In genomic region chr13:51803422-51804294, GRCh38 we compare ENCODE assay signal across 1 cellular context.
TF ChIP-seq lines count a peak whose summit lies in the region.

A gene with protein sequence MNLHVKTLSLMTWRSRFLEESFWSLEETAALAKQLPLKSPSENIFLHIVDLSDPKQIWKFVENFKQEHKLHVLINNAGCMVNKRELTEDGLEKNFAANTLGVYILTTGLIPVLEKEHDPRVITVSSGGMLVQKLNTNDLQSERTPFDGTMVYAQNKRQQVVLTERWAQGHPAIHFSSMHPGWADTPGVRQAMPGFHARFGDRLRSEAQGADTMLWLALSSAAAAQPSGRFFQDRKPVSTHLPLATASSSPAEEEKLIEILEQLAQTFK (minus strand): TSS chr13:51804163. CDS start chr13:51799659, 4,504 bp downstream.

TF ChIP-seq in HepG2, 621 proteins besides CTCF, POLR2A, EP300 and RAD21 (continued from another document and continues in another):
- TF ChIP-seq CC2D1A (CRISPR knock-in tag; IDR thresholded peaks at IDR 0.05) (no peak), ZNF850 (CRISPR knock-in tag; conservative IDR thresholded peaks at IDR 0.05) (no peak), ZNF180 (CRISPR knock-in tag; IDR thresholded peaks at IDR 0.05; ENCODE audit: borderline replicate concordance, low read depth) (no peak), PHB2 (IDR thresholded peaks at IDR 0.05; ENCODE audit: partially characterized antibody) (no peak), ZNF550 (CRISPR knock-in tag; IDR thresholded peaks at IDR 0.05; ENCODE audit: borderline replicate concordance) (no peak), ZNF30 (CRISPR knock-in tag; IDR thresholded peaks at IDR 0.05) (no peak), ZBTB8A (CRISPR knock-in tag; IDR thresholded peaks at IDR 0.05; ENCODE audit: borderline replicate concordance, low read depth) (no peak), ZNF609 (CRISPR knock-in tag; IDR thresholded peaks at IDR 0.05; ENCODE audit: borderline replicate concordance) (no peak), YEATS2 (CRISPR knock-in tag; IDR thresholded peaks at IDR 0.05; ENCODE audit: borderline replicate concordance) (peak; percentile 39; the same call in 1 of the 2 replicates), PHF5A (CRISPR knock-in tag; IDR thresholded peaks at IDR 0.05; ENCODE audit: low read depth, unreplicated experiment) (no peak), MZF1 (CRISPR knock-in tag; IDR thresholded peaks at IDR 0.05; ENCODE audit: borderline replicate concordance) (no peak), GLI4 (CRISPR knock-in tag; IDR thresholded peaks at IDR 0.05; ENCODE audit: borderline replicate concordance) (no peak), SOX5 (CRISPR knock-in tag; IDR thresholded peaks at IDR 0.05; ENCODE audit: borderline replicate concordance) (peak; percentile 18; the same call in 1 of the 2 replicates), SMARCC2 (IDR thresholded peaks at IDR 0.05) (no peak), FOXK2 (IDR thresholded peaks at IDR 0.05) (no peak), TBL1XR1 (IDR thresholded peaks at IDR 0.05; ENCODE audit: borderline replicate concordance, low read length, partially characterized antibody) (no peak), ZNF432 (CRISPR knock-in tag; IDR thresholded peaks at IDR 0.05; ENCODE audit: borderline replicate concordance) (no peak), ZNF644 (CRISPR knock-in tag; IDR thresholded peaks at IDR 0.05; ENCODE audit: low read depth) (no peak), ATF7-NPFF (CRISPR knock-in tag; IDR thresholded peaks at IDR 0.05; ENCODE audit: low read depth) (peak; percentile 80), ZNF431 (CRISPR knock-in tag; IDR thresholded peaks at IDR 0.05; ENCODE audit: borderline replicate concordance, low read depth) (peak; percentile 70; the same call in 1 of the 2 replicates), FOXA1 (IDR thresholded peaks at IDR 0.05) (no peak), FOXA1 (CRISPR knock-in tag; IDR thresholded peaks at IDR 0.05) (no peak), JDP2 (CRISPR knock-in tag; IDR thresholded peaks at IDR 0.05; ENCODE audit: borderline replicate concordance) (no peak; the same call in 1 of the 2 replicates), CBX5 (CRISPR knock-in tag; IDR thresholded peaks at IDR 0.05; ENCODE audit: borderline replicate concordance) (no peak), YEATS4 (CRISPR knock-in tag; IDR thresholded peaks at IDR 0.05; ENCODE audit: borderline replicate concordance) (peak; percentile 97), ZZZ3 (CRISPR knock-in tag; IDR thresholded peaks at IDR 0.05; ENCODE audit: borderline replicate concordance) (no peak), ZNF441 (CRISPR knock-in tag; IDR thresholded peaks at IDR 0.05; ENCODE audit: borderline replicate concordance) (peak; percentile 37; the same call in 1 of the 2 replicates), ATAD3A (CRISPR knock-in tag; IDR thresholded peaks at IDR 0.05) (no peak), ZBTB34 (CRISPR knock-in tag; IDR thresholded peaks at IDR 0.05) (no peak), ZNF543 (CRISPR knock-in tag; IDR thresholded peaks at IDR 0.05) (no peak), ATRX (CRISPR knock-in tag; IDR thresholded peaks at IDR 0.05; ENCODE audit: borderline replicate concordance) (no peak), KDM1A (CRISPR knock-in tag; IDR thresholded peaks at IDR 0.05) (no peak)
- TF ChIP-seq, protein P1, sequence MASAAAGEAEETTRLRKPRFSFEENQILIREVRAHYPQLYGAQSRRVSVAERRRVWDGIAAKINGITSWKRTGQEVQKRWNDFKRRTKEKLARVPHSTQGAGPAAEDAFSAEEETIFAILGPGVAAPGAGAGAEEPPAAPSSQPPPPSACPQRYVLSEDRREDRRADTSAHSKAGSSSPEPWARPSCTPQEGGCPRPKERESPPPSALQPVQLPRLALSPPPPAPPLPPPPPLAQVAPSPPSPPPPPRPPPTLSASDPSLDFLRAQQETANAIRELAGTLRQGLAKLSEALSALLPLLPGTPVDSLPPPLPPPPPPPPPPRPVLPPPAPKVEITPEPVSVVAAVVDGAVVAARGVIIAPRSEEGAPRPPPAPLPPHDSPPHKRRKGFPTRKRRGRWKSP (CRISPR knock-in tag; IDR thresholded peaks at IDR 0.05): peak; percentile 68; the same call in 1 of the 2 replicates
- TF ChIP-seq, protein P2, sequence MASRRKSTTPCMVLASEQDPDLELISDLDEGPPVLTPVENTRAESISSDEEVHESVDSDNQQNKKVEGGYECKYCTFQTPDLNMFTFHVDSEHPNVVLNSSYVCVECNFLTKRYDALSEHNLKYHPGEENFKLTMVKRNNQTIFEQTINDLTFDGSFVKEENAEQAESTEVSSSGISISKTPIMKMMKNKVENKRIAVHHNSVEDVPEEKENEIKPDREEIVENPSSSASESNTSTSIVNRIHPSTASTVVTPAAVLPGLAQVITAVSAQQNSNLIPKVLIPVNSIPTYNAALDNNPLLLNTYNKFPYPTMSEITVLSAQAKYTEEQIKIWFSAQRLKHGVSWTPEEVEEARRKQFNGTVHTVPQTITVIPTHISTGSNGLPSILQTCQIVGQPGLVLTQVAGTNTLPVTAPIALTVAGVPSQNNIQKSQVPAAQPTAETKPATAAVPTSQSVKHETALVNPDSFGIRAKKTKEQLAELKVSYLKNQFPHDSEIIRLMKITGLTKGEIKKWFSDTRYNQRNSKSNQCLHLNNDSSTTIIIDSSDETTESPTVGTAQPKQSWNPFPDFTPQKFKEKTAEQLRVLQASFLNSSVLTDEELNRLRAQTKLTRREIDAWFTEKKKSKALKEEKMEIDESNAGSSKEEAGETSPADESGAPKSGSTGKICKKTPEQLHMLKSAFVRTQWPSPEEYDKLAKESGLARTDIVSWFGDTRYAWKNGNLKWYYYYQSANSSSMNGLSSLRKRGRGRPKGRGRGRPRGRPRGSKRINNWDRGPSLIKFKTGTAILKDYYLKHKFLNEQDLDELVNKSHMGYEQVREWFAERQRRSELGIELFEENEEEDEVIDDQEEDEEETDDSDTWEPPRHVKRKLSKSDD (CRISPR knock-in tag; IDR thresholded peaks at IDR 0.05; ENCODE audit: low read depth): peak; percentile 64; the same call in 1 of the 2 replicates
- TF ChIP-seq, protein P3, sequence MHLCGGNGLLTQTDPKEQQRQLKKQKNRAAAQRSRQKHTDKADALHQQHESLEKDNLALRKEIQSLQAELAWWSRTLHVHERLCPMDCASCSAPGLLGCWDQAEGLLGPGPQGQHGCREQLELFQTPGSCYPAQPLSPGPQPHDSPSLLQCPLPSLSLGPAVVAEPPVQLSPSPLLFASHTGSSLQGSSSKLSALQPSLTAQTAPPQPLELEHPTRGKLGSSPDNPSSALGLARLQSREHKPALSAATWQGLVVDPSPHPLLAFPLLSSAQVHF (CRISPR knock-in tag; IDR thresholded peaks at IDR 0.05): 0 out of 2 replicates have a peak, but pooled peaks have one; percentile 27
- TF ChIP-seq, protein P4, sequence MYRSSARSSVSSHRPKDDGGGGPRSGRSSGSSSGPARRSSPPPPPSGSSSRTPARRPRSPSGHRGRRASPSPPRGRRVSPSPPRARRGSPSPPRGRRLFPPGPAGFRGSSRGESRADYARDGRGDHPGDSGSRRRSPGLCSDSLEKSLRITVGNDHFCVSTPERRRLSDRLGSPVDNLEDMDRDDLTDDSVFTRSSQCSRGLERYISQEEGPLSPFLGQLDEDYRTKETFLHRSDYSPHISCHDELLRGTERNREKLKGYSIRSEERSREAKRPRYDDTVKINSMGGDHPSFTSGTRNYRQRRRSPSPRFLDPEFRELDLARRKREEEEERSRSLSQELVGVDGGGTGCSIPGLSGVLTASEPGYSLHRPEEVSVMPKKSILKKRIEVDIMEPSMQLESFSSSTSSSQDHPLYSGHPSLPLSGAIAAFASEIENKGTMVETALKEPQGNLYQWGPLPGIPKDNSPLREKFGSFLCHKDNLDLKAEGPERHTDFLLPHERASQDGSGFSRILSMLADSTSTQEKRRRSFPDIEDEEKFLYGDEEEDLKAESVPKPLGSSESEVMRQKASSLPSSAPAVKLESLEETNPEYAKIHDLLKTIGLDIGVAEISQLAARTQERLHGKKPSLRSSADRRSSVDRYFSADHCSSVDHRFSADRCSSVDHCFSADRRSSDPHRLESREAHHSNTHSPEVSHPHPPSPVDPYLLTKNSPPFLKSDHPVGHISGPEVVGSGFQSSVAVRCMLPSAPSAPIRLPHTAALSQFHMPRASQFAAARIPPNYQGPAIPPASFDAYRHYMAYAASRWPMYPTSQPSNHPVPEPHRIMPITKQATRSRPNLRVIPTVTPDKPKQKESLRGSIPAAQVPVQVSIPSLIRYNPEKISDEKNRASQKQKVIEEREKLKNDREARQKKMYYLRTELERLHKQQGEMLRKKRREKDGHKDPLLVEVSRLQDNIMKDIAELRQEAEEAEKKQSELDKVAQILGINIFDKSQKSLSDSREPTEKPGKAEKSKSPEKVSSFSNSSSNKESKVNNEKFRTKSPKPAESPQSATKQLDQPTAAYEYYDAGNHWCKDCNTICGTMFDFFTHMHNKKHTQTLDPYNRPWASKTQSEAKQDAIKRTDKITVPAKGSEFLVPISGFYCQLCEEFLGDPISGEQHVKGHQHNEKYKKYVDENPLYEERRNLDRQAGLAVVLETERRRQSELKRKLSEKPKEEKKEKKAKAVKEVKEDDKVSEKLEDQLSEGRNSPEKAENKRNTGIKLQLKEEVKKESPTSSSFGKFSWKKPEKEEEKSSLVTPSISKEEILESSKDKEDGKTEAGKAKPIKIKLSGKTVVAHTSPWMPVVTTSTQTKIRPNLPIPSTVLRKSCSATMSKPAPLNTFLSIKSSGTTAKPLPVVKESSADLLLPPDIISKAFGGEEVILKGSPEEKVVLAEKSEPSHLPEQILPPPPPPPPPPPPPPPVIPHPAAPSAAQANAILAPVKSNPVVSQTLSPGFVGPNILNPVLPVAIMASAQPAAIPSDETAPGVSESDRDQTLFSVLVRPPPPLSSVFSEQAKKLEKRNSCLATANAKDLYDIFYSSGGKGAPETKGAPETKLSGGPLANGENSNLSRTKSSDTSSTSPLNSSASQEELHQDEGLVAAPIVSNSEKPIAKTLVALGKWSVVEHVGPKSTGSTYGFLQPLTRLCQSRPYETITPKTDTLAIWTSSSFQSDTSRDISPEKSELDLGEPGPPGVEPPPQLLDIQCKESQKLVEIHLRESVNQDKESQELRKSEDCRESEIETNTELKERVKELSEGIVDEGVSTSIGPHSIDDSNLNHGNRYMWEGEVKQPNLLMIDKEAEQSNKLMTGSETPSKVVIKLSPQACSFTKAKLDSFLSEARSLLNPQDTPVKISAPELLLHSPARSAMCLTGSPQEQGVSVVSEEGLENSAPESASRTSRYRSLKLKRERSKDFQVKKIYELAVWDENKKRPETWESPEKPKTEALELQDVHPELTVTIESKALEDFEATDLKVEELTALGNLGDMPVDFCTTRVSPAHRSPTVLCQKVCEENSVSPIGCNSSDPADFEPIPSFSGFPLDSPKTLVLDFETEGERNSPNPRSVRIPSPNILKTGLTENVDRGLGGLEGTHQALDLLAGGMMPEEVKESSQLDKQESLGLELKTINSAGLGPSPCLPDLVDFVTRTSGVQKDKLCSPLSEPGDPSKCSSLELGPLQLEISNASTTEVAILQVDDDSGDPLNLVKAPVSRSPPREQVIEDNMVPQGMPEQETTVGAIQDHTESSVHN (CRISPR knock-in tag; IDR thresholded peaks at IDR 0.05): no peak
